ENCODE assay signal across 11 cellular contexts in genomic region chr9:132694144-132694543, GRCh38. TPM values are rescaled to one million over a fixed set of nuclear protein-coding genes. Genes with fewer than 3 reads are reported as not detected.
DNase-seq lines count a peak whose midpoint lies in the region; ATAC-seq, FAIRE-seq and TF ChIP-seq lines count a peak whose summit lies in the region.
"Had no signal": no experiment of that assay in that cellular context is flagged by ENCODE, and none has a peak within 500 bp of the region (broad histone marks: within the 10 kb centered on the region; RNA-seq: fewer than 3 reads in every experiment).

No MANE protein-coding gene starts in this region.

- H3K27me3 Mint-ChIP-seq in activated CD4-positive, alpha-beta memory T cell treated with anti-CD3 and anti-CD28 coated beads, Interleukin-2, amount 10 ng/mL, durations not matched to agents 7 days and 5 days, result peaks cover 2% of the 10 kb centered on the region
- H3K27me3 Mint-ChIP-seq in activated CD4-positive, alpha-beta memory T cell treated with anti-CD3 and anti-CD28 coated beads for 36 hours, result no peaks in the 10 kb centered on the region
- H3K27me3 Mint-ChIP-seq in natural killer cell treated with Interleukin-12 subunit alpha and Interleukin-12 subunit beta and Interleukin-15 and Interleukin-18, amount 100 ng/mL, for 72 hours, result peaks cover 6 to 9% of the 10 kb centered on the region in 2 donors

- peaks cover 64% of the 10 kb centered on the region for H3K36me3 Mint-ChIP-seq in activated CD4-positive, alpha-beta memory T cell treated with anti-CD3 and anti-CD28 coated beads, Interleukin-2, amount 10 ng/mL, durations not matched to agents 7 days and 5 days (ENCODE audit: low read depth)
- H3K36me3 Mint-ChIP-seq in activated CD4-positive, alpha-beta memory T cell treated with anti-CD3 and anti-CD28 coated beads for 36 hours, result peaks cover 34% of the 10 kb centered on the region
- H3K36me3 Mint-ChIP-seq in natural killer cell treated with Interleukin-12 subunit alpha and Interleukin-12 subunit beta and Interleukin-15 and Interleukin-18, amount 100 ng/mL, for 72 hours, result peaks cover 43% of the 10 kb centered on the region

- H3K36me3 ChIP-seq in bronchial epithelial cell (ENCODE audit: control insufficient read depth, insufficient read depth, low read length), result peaks cover 4% of the 10 kb centered on the region

- peaks cover 51% of the 10 kb centered on the region for H3K9me3 Mint-ChIP-seq in activated CD4-positive, alpha-beta memory T cell treated with anti-CD3 and anti-CD28 coated beads, Interleukin-2, amount 10 ng/mL, durations not matched to agents 7 days and 5 days
- H3K9me3 Mint-ChIP-seq in activated CD4-positive, alpha-beta memory T cell treated with anti-CD3 and anti-CD28 coated beads for 36 hours, result peaks cover 38% of the 10 kb centered on the region
- peaks cover 4% of the 10 kb centered on the region for H3K9me3 Mint-ChIP-seq in natural killer cell treated with Interleukin-12 subunit alpha and Interleukin-12 subunit beta and Interleukin-15 and Interleukin-18, amount 100 ng/mL, for 72 hours

- CTCF ChIA-PET in activated CD4-positive, alpha-beta memory T cell treated with anti-CD3 and anti-CD28 coated beads, Interleukin-2, amount 10 ng/mL, durations not matched to agents 7 days and 5 days (lab: Charles Lee), result interaction anchor here (1.6 to 1.8 kb wide), 2 partner anchors 12 to 24 kb away, joined by 5 to 6 read pairs; partner anchors contain the start of genes DDX31 and GTF3C4
- CTCF ChIA-PET in activated CD4-positive, alpha-beta memory T cell treated with anti-CD3 and anti-CD28 coated beads for 36 hours (lab: Charles Lee), result interaction anchor here (0.6 to 3.2 kb wide), 6 partner anchors 8 to 208 kb away, joined by 3 to 11 read pairs (median 4); no protein-coding TSS in a partner anchor

- POLR2A ChIA-PET in activated CD4-positive, alpha-beta memory T cell treated with anti-CD3 and anti-CD28 coated beads, Interleukin-2, amount 10 ng/mL, durations not matched to agents 7 days and 5 days (lab: Charles Lee), result interaction anchor here (0.6 to 2.2 kb wide), 4 partner anchors 9 to 75 kb away, joined by 3 to 13 read pairs (median 4); partner anchors contain the start of genes DDX31 and GTF3C4
- POLR2A ChIA-PET in activated CD4-positive, alpha-beta memory T cell treated with anti-CD3 and anti-CD28 coated beads for 36 hours (lab: Charles Lee), result no interaction called here

- DNase-seq in activated CD4-positive, alpha-beta memory T cell treated with anti-CD3 and anti-CD28 coated beads, Interleukin-2, amount 10 ng/mL, durations not matched to agents 7 days and 5 days, result peak; percentile 19
- DNase-seq in activated CD4-positive, alpha-beta memory T cell treated with anti-CD3 and anti-CD28 coated beads for 36 hours, result no peak
- DNase-seq in Jurkat, Clone E6-1 (ENCODE audit: low read depth, low spot score), result peak; percentile 45
- DNase-seq in bronchial epithelial cell (ENCODE audit: low read depth) (peak; percentile 49), NCI-H187 treated with DMSO at 0.1 percent for 48 hours (lab: John Stamatoyannopoulos, UW) (no peak)
- peak; percentile 66 for DNase-seq in natural killer cell treated with Interleukin-12 subunit alpha and Interleukin-12 subunit beta and Interleukin-15 and Interleukin-18, amount 100 ng/mL, for 72 hours (ENCODE audit: low spot score)
- DNase-seq: psoas muscle had no signal

- no peak overlapping the region for H3K4me3 ChIP-seq in Jurkat, Clone E6-1 (ENCODE audit: low read length)
- H3K4me3 ChIP-seq in bronchial epithelial cell (ENCODE audit: low read depth, low read length), result no peak overlapping the region
- H3K4me3 ChIP-seq: BLaER1 treated with 17β-estradiol and CSF1 and Interleukin-3, amounts not matched to agents 10 nM and 100 nM; psoas muscle had no signal

- H3K4me1 Mint-ChIP-seq in activated CD4-positive, alpha-beta memory T cell treated with anti-CD3 and anti-CD28 coated beads, Interleukin-2, amount 10 ng/mL, durations not matched to agents 7 days and 5 days, result peaks cover 4% of the 10 kb centered on the region
- no peaks in the 10 kb centered on the region for H3K4me1 Mint-ChIP-seq in activated CD4-positive, alpha-beta memory T cell treated with anti-CD3 and anti-CD28 coated beads for 36 hours (ENCODE audit: low read depth)
- H3K4me1 Mint-ChIP-seq in natural killer cell treated with Interleukin-12 subunit alpha and Interleukin-12 subunit beta and Interleukin-15 and Interleukin-18, amount 100 ng/mL, for 72 hours (ENCODE audit: low read depth in 2 of 2), result peaks cover 3 to 5% of the 10 kb centered on the region in 2 donors

- ATAC-seq in natural killer cell treated with Interleukin-12 subunit alpha and Interleukin-12 subunit beta and Interleukin-15 and Interleukin-18, amount 100 ng/mL, for 72 hours, result peak; percentile 65 to 77
- no peak for ATAC-seq in GM21723 (IDR thresholded peaks at IDR 0.05; ENCODE audit: unreplicated experiment)
- ATAC-seq in HG02588 (IDR thresholded peaks at IDR 0.05; ENCODE audit: unreplicated experiment), result no peak
- ATAC-seq: psoas muscle had no signal

- intact Hi-C loops in activated CD4-positive, alpha-beta memory T cell treated with anti-CD3 and anti-CD28 coated beads for 36 hours (cut with micrococcal nuclease), result no loop called here

- no peak overlapping the region for H3K27ac Mint-ChIP-seq in activated CD4-positive, alpha-beta memory T cell treated with anti-CD3 and anti-CD28 coated beads, Interleukin-2, amount 10 ng/mL, durations not matched to agents 7 days and 5 days
- H3K27ac Mint-ChIP-seq in activated CD4-positive, alpha-beta memory T cell treated with anti-CD3 and anti-CD28 coated beads for 36 hours, result no peak overlapping the region
- no peak overlapping the region for H3K27ac Mint-ChIP-seq in natural killer cell treated with Interleukin-12 subunit alpha and Interleukin-12 subunit beta and Interleukin-15 and Interleukin-18, amount 100 ng/mL, for 72 hours
- H3K27ac Mint-ChIP-seq: activated T-helper 2 cell treated with anti-CD3 and anti-CD28 coated beads, Interferon-gamma antibody, Interleukin-2, Interleukin-4, amounts not matched to agents 10 μg/mL and 5 μg/mL and 100 μg/mL, durations not matched to agents 14 hours and 24 hours and 36 hours had no signal

- no peak for FAIRE-seq in bronchial epithelial cell (lab: Jason Lieb, UNC)

- peak; percentile 14 for TF ChIP-seq CTCF in bronchial epithelial cell (IDR thresholded peaks at IDR 0.05; ENCODE audit: insufficient read depth, low read length, severe bottlenecking)

- no peak overlapping the region for H3K4me3 Mint-ChIP-seq in activated CD4-positive, alpha-beta memory T cell treated with anti-CD3 and anti-CD28 coated beads, Interleukin-2, amount 10 ng/mL, durations not matched to agents 7 days and 5 days
- H3K4me3 Mint-ChIP-seq in activated CD4-positive, alpha-beta memory T cell treated with anti-CD3 and anti-CD28 coated beads for 36 hours, result no peak overlapping the region
- no peak overlapping the region for H3K4me3 Mint-ChIP-seq in natural killer cell treated with Interleukin-12 subunit alpha and Interleukin-12 subunit beta and Interleukin-15 and Interleukin-18, amount 100 ng/mL, for 72 hours

- H3K27me3 ChIP-seq in bronchial epithelial cell (ENCODE audit: control insufficient read depth, insufficient read depth, low read length), result no peaks in the 10 kb centered on the region
- H3K27me3 ChIP-seq: BLaER1 treated with 17β-estradiol and CSF1 and Interleukin-3, amounts not matched to agents 10 nM and 100 nM had no signal

RNA-seq across cellular contexts. Expression of gene GTF3C4, which starts 23.9 kb away (rescaled TPM):
- 10 to 100 TPM; 11.8 to 13.0 TPM for total RNA-seq in activated CD4-positive, alpha-beta memory T cell treated with anti-CD3 and anti-CD28 coated beads, Interleukin-2, amount 10 ng/mL, durations not matched to agents 7 days and 5 days
- 10 to 100 TPM; 11.6 to 12.4 TPM for total RNA-seq in activated CD4-positive, alpha-beta memory T cell treated with anti-CD3 and anti-CD28 coated beads for 36 hours
- polyA plus RNA-seq in Jurkat, Clone E6-1 (2012; ENCODE audit: insufficient read depth, insufficient read length), result 10.6 TPM
- 9.5 and 9.7 TPM in 2 replicates for total RNA-seq in bronchial epithelial cell
- total RNA-seq in natural killer cell treated with Interleukin-12 subunit alpha and Interleukin-12 subunit beta and Interleukin-15 and Interleukin-18, amount 100 ng/mL, for 72 hours, result 10 to 100 TPM; 14.4 to 18.8 TPM

RNA-seq across cellular contexts. Expression of gene DDX31, which starts 24.4 kb away (rescaled TPM):
- total RNA-seq in activated CD4-positive, alpha-beta memory T cell treated with anti-CD3 and anti-CD28 coated beads, Interleukin-2, amount 10 ng/mL, durations not matched to agents 7 days and 5 days, result 10 to 100 TPM; 10.2 to 10.5 TPM
- 10 to 100 TPM; 17.2 to 18.8 TPM for total RNA-seq in activated CD4-positive, alpha-beta memory T cell treated with anti-CD3 and anti-CD28 coated beads for 36 hours
- polyA plus RNA-seq in Jurkat, Clone E6-1 (2012; ENCODE audit: insufficient read depth, insufficient read length), result 21.6 TPM
- total RNA-seq in bronchial epithelial cell, result 11.1 and 15.8 TPM in 2 replicates
- 10 to 100 TPM; 17.6 to 31.0 TPM for total RNA-seq in natural killer cell treated with Interleukin-12 subunit alpha and Interleukin-12 subunit beta and Interleukin-15 and Interleukin-18, amount 100 ng/mL, for 72 hours

Comparison
In these comparisons a context has a peak if more than half of its experiments do, and no peak if none do; other contexts are left out.
1. DNase-seq: peak in activated CD4-positive, alpha-beta memory T cell treated with anti-CD3 and anti-CD28 coated beads, Interleukin-2, amount 10 ng/mL, durations not matched to agents 7 days and 5 days (single experiment), Jurkat, Clone E6-1 (single experiment), bronchial epithelial cell (single experiment) and natural killer cell treated with Interleukin-12 subunit alpha and Interleukin-12 subunit beta and Interleukin-15 and Interleukin-18, amount 100 ng/mL, for 72 hours (single experiment); none in activated CD4-positive, alpha-beta memory T cell treated with anti-CD3 and anti-CD28 coated beads for 36 hours (single experiment) and NCI-H187 treated with DMSO at 0.1 percent for 48 hours (single experiment).
2. ATAC-seq: peak in natural killer cell treated with Interleukin-12 subunit alpha and Interleukin-12 subunit beta and Interleukin-15 and Interleukin-18, amount 100 ng/mL, for 72 hours (2 of 2); none in GM21723 (single experiment) and HG02588 (single experiment).